ENCODE assay signal across 2 cellular contexts in genomic region chr1:44653107-44653964, GRCh38.
TF ChIP-seq lines count a peak whose summit lies in the region.

No MANE protein-coding gene starts in this region.

TF ChIP-seq in liver, 16 proteins besides CTCF, POLR2A, EP300 and RAD21:
- TF ChIP-seq HNF4G (IDR thresholded peaks at IDR 0.05) (peak; percentile 68), TAF1 (conservative IDR thresholded peaks at IDR 0.05) (no peak), ATF3 (IDR thresholded peaks at IDR 0.05) (peak; percentile 37), HNF4A (conservative IDR thresholded peaks at IDR 0.05) (peak in 1 of 2 donors; percentile 90), YY1 (IDR thresholded peaks at IDR 0.05) (no peak), FOXA1 (IDR thresholded peaks at IDR 0.05) (no peak), GABPA (IDR thresholded peaks at IDR 0.05 in 1 of 2, conservative IDR thresholded peaks at IDR 0.05 in 1 of 2) (no peak), REST (IDR thresholded peaks at IDR 0.05) (no peak), NR2F2 (IDR thresholded peaks at IDR 0.05) (no peak), ZBTB33 (IDR thresholded peaks at IDR 0.05) (no peak), JUND (IDR thresholded peaks at IDR 0.05) (no peak), RXRA (IDR thresholded peaks at IDR 0.05) (peak in 1 of 2 donors; percentile 92), SP1 (IDR thresholded peaks at IDR 0.05) (peak; percentile 74), EGR1 (IDR thresholded peaks at IDR 0.05; ENCODE audit: low read depth in 2 of 2) (no peak)

TF ChIP-seq in HepG2, 621 proteins besides CTCF, POLR2A, EP300 and RAD21:
- no peak for TF ChIP-seq ARNT (IDR thresholded peaks at IDR 0.05)
- no peak for TF ChIP-seq KLF11 (CRISPR knock-in tag; IDR thresholded peaks at IDR 0.05)
- no peak for TF ChIP-seq TRIM22 (IDR thresholded peaks at IDR 0.05)
